In the genomic region with DNA sequence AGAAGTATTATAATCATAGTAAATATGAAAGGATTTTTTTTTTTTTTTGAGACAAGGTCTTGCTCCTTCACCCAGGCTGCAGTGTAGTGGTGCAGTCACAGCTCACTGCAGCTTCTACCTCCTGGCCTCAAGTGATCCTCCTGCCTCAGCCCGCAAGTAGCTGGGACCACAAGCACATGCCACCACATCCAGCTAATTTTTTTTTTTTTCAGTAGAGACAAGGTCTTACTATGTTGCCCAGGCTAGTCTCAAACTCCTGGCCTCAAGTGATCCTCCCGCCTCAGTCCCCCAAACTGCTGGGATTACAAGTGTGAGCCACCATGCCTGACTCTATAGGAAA, we compare ENCODE assay signal across 18 cellular contexts.
DNase-seq lines count a peak whose midpoint lies in the region; ATAC-seq and TF ChIP-seq lines count a peak whose summit lies in the region.
"Had no signal": no experiment of that assay in that cellular context is flagged by ENCODE, and none has a peak within 500 bp of the region (broad histone marks: within the 10 kb centered on the region; RNA-seq: fewer than 3 reads in every experiment).

No MANE protein-coding gene starts in this region.

- H3K27me3 ChIP-seq in neural progenitor cell: no peaks in the 10 kb centered on the region
- no peaks in the 10 kb centered on the region for H3K27me3 ChIP-seq in smooth muscle cell (ENCODE audit: low read depth)
- H3K27me3 ChIP-seq: pancreas had no signal

- H3K4me1 Mint-ChIP-seq in immature natural killer cell (peaks cover 20 to 23% of the 10 kb centered on the region in 2 donors), neural progenitor cell (no peaks in the 10 kb centered on the region)
- H3K4me1 Mint-ChIP-seq in stimulated activated naive CD8-positive, alpha-beta T cell treated with anti-CD3 and anti-CD28 coated beads, Interleukin-15, amount 100 ng/mL, for 72 hours: peaks cover 15% of the 10 kb centered on the region

- H3K4me1 ChIP-seq in neural progenitor cell (no peaks in the 10 kb centered on the region), smooth muscle cell (ENCODE audit: low read depth) (no peaks in the 10 kb centered on the region)
- H3K4me1 ChIP-seq: pancreas had no signal

- WGBS in smooth muscle cell (ENCODE audit: low lambda C conversion rate): 93% methylated on average over 2 of the region's 2 CpGs

- H3K9me3 Mint-ChIP-seq in immature natural killer cell (no peaks in the 10 kb centered on the region), neural progenitor cell (no peaks in the 10 kb centered on the region)
- H3K9me3 Mint-ChIP-seq in stimulated activated naive CD8-positive, alpha-beta T cell treated with anti-CD3 and anti-CD28 coated beads, Interleukin-15, amount 100 ng/mL, for 72 hours: no peaks in the 10 kb centered on the region
- H3K9me3 Mint-ChIP-seq: activated naive CD8-positive, alpha-beta T cell treated with anti-CD3 and anti-CD28 coated beads for 36 hours; activated T-cell treated with anti-CD3 and anti-CD28 coated beads, Interleukin-2, amount 50 U/mL, for 72 hours had no signal

- ATAC-seq in GM18502 (IDR thresholded peaks at IDR 0.05; ENCODE audit: poor library complexity, unreplicated experiment) (peak; percentile 60), GM19467 (IDR thresholded peaks at IDR 0.05; ENCODE audit: unreplicated experiment) (peak; percentile 42), HG03135 (IDR thresholded peaks at IDR 0.05; ENCODE audit: unreplicated experiment) (peak; percentile 38)
- ATAC-seq in stimulated activated naive CD8-positive, alpha-beta T cell treated with anti-CD3 and anti-CD28 coated beads, Interleukin-15, amount 100 ng/mL, for 72 hours: no peak
- ATAC-seq: activated T-cell treated with anti-CD3 and anti-CD28 coated beads, Interleukin-2, amount 50 U/mL, for 72 hours; HepG2 had no signal

- H3F3A ChIP-seq in neural progenitor cell (ENCODE audit: low read depth): no peaks in the 10 kb centered on the region
- H3F3A ChIP-seq in smooth muscle cell (ENCODE audit: low read depth): no peaks in the 10 kb centered on the region

- no peaks in the 10 kb centered on the region for H3K36me3 ChIP-seq in neural progenitor cell
- H3K36me3 ChIP-seq in smooth muscle cell (ENCODE audit: low read depth): no peaks in the 10 kb centered on the region
- H3K36me3 ChIP-seq: pancreas had no signal

- H3K9me3 ChIP-seq in neural progenitor cell (ENCODE audit: low read depth): no peaks in the 10 kb centered on the region
- no peaks in the 10 kb centered on the region for H3K9me3 ChIP-seq in smooth muscle cell (replicated peaks; ENCODE audit: low read depth)
- H3K9me3 ChIP-seq: pancreas had no signal

- TF ChIP-seq CTCF in neural progenitor cell (IDR thresholded peaks at IDR 0.05) (no peak), smooth muscle cell (IDR thresholded peaks at IDR 0.05; ENCODE audit: borderline replicate concordance, insufficient read depth, poor library complexity, severe bottlenecking) (no peak)

- H3K27ac Mint-ChIP-seq in immature natural killer cell (peak overlapping the region in 4 of 6 donors; percentile 35 to 72 (median 62)), neural progenitor cell (no peak overlapping the region)
- no peak overlapping the region for H3K27ac Mint-ChIP-seq in stimulated activated naive CD8-positive, alpha-beta T cell treated with anti-CD3 and anti-CD28 coated beads, Interleukin-15, amount 100 ng/mL, for 72 hours
- H3K27ac Mint-ChIP-seq: activated naive CD8-positive, alpha-beta T cell treated with anti-CD3 and anti-CD28 coated beads for 36 hours; activated T-cell treated with anti-CD3 and anti-CD28 coated beads, Interleukin-2, amount 50 U/mL, for 72 hours had no signal

- H3K27ac ChIP-seq in neural progenitor cell (no peak overlapping the region), smooth muscle cell (ENCODE audit: low read depth) (no peak overlapping the region)
- H3K27ac ChIP-seq: pancreas had no signal

- DNase-seq in immature natural killer cell: peak; percentile 25 to 55 (median 43)
- DNase-seq in neural progenitor cell (ENCODE audit: low spot score): no peak
- DNase-seq in smooth muscle cell (lab: John Stamatoyannopoulos, UW; ENCODE audit: unreplicated experiment): no peak
- DNase-seq in NCI-H774 (lab: John Stamatoyannopoulos, UW): no peak
- DNase-seq in stimulated activated naive CD8-positive, alpha-beta T cell treated with anti-CD3 and anti-CD28 coated beads, Interleukin-15, amount 100 ng/mL, for 72 hours: no peak
- DNase-seq: activated CD4-positive, CD25-positive, alpha-beta regulatory T cell; activated naive CD8-positive, alpha-beta T cell treated with anti-CD3 and anti-CD28 coated beads for 36 hours; activated T-cell treated with anti-CD3 and anti-CD28 coated beads, Interleukin-2, amount 50 U/mL, for 72 hours; COR-L47; NCI-H1930; NCI-H446 treated with DMSO at 0.1 percent for 48 hours; pancreas; stimulated activated CD4-positive, alpha-beta T cell treated with anti-CD3 and anti-CD28 coated beads, Interleukin-4, amount 100 ng/mL, for 1 hour; T-helper 2 cell had no signal

- H3K27me3 Mint-ChIP-seq in immature natural killer cell (ENCODE audit: low read depth in 3 of 3) (peaks cover 0 to 3% (median 0%) of the 10 kb centered on the region in 3 donors), neural progenitor cell (ENCODE audit: insufficient read depth, low read depth) (peaks cover 4% of the 10 kb centered on the region)
- no peaks in the 10 kb centered on the region for H3K27me3 Mint-ChIP-seq in stimulated activated naive CD8-positive, alpha-beta T cell treated with anti-CD3 and anti-CD28 coated beads, Interleukin-15, amount 100 ng/mL, for 72 hours
- H3K27me3 Mint-ChIP-seq: activated naive CD8-positive, alpha-beta T cell treated with anti-CD3 and anti-CD28 coated beads for 36 hours had no signal

- H3K4me3 ChIP-seq in neural progenitor cell (no peak overlapping the region), smooth muscle cell (no peak overlapping the region)
- H3K4me3 ChIP-seq: pancreas had no signal

- H3K9ac ChIP-seq in neural progenitor cell: no peak overlapping the region
- H3K9ac ChIP-seq in smooth muscle cell (ENCODE audit: low read depth): no peak overlapping the region

- no peak overlapping the region for H3K4me2 ChIP-seq in neural progenitor cell
- H3K4me2 ChIP-seq in smooth muscle cell: no peak overlapping the region

- H3K36me3 Mint-ChIP-seq in immature natural killer cell (no peaks in the 10 kb centered on the region), neural progenitor cell (no peaks in the 10 kb centered on the region)
- H3K36me3 Mint-ChIP-seq: activated naive CD8-positive, alpha-beta T cell treated with anti-CD3 and anti-CD28 coated beads for 36 hours had no signal

- no peak overlapping the region for H2AFZ ChIP-seq in neural progenitor cell (replicated peaks)
- no peak overlapping the region for H2AFZ ChIP-seq in smooth muscle cell (ENCODE audit: low read depth)

- H3K79me2 ChIP-seq in neural progenitor cell (ENCODE audit: low read depth) (no peaks in the 10 kb centered on the region), smooth muscle cell (ENCODE audit: low read depth) (no peaks in the 10 kb centered on the region)

- H3K4me3 Mint-ChIP-seq in immature natural killer cell (peak overlapping the region in 4 of 5 donors; percentile 58 to 80 (median 72)), neural progenitor cell (no peak overlapping the region)
- H3K4me3 Mint-ChIP-seq in stimulated activated naive CD8-positive, alpha-beta T cell treated with anti-CD3 and anti-CD28 coated beads, Interleukin-15, amount 100 ng/mL, for 72 hours: no peak overlapping the region
- H3K4me3 Mint-ChIP-seq: activated naive CD8-positive, alpha-beta T cell treated with anti-CD3 and anti-CD28 coated beads for 36 hours; activated T-cell treated with anti-CD3 and anti-CD28 coated beads, Interleukin-2, amount 50 U/mL, for 72 hours had no signal

- H4K20me1 ChIP-seq in neural progenitor cell (ENCODE audit: low read depth) (no peaks in the 10 kb centered on the region), smooth muscle cell (ENCODE audit: low read depth) (no peaks in the 10 kb centered on the region)

Comparison
In these comparisons a context has a peak if more than half of its experiments do, and no peak if none do; other contexts are left out.
1. DNase-seq: peak in immature natural killer cell (3 of 3); none in neural progenitor cell (single experiment), smooth muscle cell (single experiment), NCI-H774 (single experiment) and stimulated activated naive CD8-positive, alpha-beta T cell treated with anti-CD3 and anti-CD28 coated beads, Interleukin-15, amount 100 ng/mL, for 72 hours (0 of 2).
2. H3K27ac Mint-ChIP-seq: peak in immature natural killer cell (4 of 6); none in neural progenitor cell (single experiment) and stimulated activated naive CD8-positive, alpha-beta T cell treated with anti-CD3 and anti-CD28 coated beads, Interleukin-15, amount 100 ng/mL, for 72 hours (0 of 2).
3. H3K4me3 Mint-ChIP-seq: peak in immature natural killer cell (4 of 5); none in neural progenitor cell (single experiment) and stimulated activated naive CD8-positive, alpha-beta T cell treated with anti-CD3 and anti-CD28 coated beads, Interleukin-15, amount 100 ng/mL, for 72 hours (0 of 2).